25 cellular contexts compared by ENCODE assay signal in genomic region chr17:17370711-17371110, GRCh38.
"Had no signal": no experiment of that assay in that cellular context is flagged by ENCODE, and none has a peak within 500 bp of the region (broad histone marks: within the 10 kb centered on the region; RNA-seq: fewer than 3 reads in every experiment).

No MANE protein-coding gene starts in this region.

- H3K27me3 Mint-ChIP-seq: brain; central memory CD8-positive, alpha-beta T cell had no signal

- ATAC-seq: activated naive CD4-positive, alpha-beta T cell treated with anti-CD3 and anti-CD28 coated beads, Interleukin-2, amount 50 U/mL, for 72 hours; activated naive CD8-positive, alpha-beta T cell treated with anti-CD3 and anti-CD28 coated beads, Interleukin-2, amount 50 U/mL, for 24 hours; activated T-cell treated with anti-CD3 and anti-CD28 coated beads, Interleukin-2, amount 50 U/mL, for 4 hours; T-cell had no signal

- DNase-seq: activated B cell treated with CpG ODN at 0.5 μM for 24 hours; activated CD4-positive, alpha-beta T cell treated with anti-CD3 and anti-CD28 coated beads for 1 hour; activated CD4-positive, alpha-beta T cell treated with anti-CD3 and anti-CD28 coated beads, Interleukin-2, amount 10 ng/mL, durations not matched to agents 24 days and 14 days; activated CD4-positive, alpha-beta T cell treated with anti-CD3 and anti-CD28 coated beads, Interleukin-2, amount 50 U/mL, for 48 hours; activated CD8-positive, alpha-beta memory T cell treated with anti-CD3 and anti-CD28 coated beads for 24 hours; activated effector memory CD4-positive, alpha-beta T cell treated with anti-CD3 and anti-CD28 coated beads, Interleukin-2, amount 50 U/mL, for 16 hours; activated naive CD4-positive, alpha-beta T cell treated with Interleukin-2 at 50 U/mL for 16 hours; activated naive CD8-positive, alpha-beta T cell treated with anti-CD3 and anti-CD28 coated beads, Interleukin-2, amount 50 U/mL, for 24 hours; activated T-cell treated with anti-CD3 and anti-CD28 coated beads, Interleukin-2, amount 50 U/mL, for 4 hours; amniotic stem cell; NCI-H1105 treated with DMSO at 0.1 percent for 48 hours; NCI-H146; NCI-H187 treated with DMSO at 0.1 percent for 48 hours; NCI-H2081 treated with DMSO at 0.1 percent for 48 hours; NCI-H446; NCI-H524; SIG-M5; T-cell; T-helper 2 cell; T1000 had no signal

- H3K9me3 ChIP-seq: ascending aorta had no signal

- H3K4me3 ChIP-seq: ascending aorta, SK-N-MC had no signal

- H3K4me1 ChIP-seq: ascending aorta had no signal

- H3K27ac ChIP-seq: ascending aorta, SK-N-MC had no signal

- H3K36me3 ChIP-seq: ascending aorta had no signal

- H3K27ac Mint-ChIP-seq: activated B cell treated with CpG ODN at 0.5 μM for 24 hours; activated CD4-positive, alpha-beta T cell treated with anti-CD3 and anti-CD28 coated beads, Interleukin-2, amount 10 ng/mL, durations not matched to agents 24 days and 14 days; activated naive CD8-positive, alpha-beta T cell treated with anti-CD3 and anti-CD28 coated beads, Interleukin-2, amount 50 U/mL, for 24 hours; brain; T-cell had no signal

- H3K36me3 Mint-ChIP-seq: activated naive CD4-positive, alpha-beta T cell treated with anti-CD3 and anti-CD28 coated beads, Interleukin-2, amount 50 U/mL, for 72 hours; brain; T-cell had no signal

- H3K4me3 Mint-ChIP-seq: activated B cell treated with CpG ODN at 0.5 μM for 24 hours; activated CD4-positive, alpha-beta T cell treated with anti-CD3 and anti-CD28 coated beads, Interleukin-2, amount 10 ng/mL, durations not matched to agents 24 days and 14 days; activated naive CD8-positive, alpha-beta T cell treated with anti-CD3 and anti-CD28 coated beads, Interleukin-2, amount 50 U/mL, for 24 hours; activated T-cell treated with anti-CD3 and anti-CD28 coated beads, Interleukin-2, amount 50 U/mL, for 4 hours; brain; central memory CD8-positive, alpha-beta T cell; T-cell had no signal

- H3K9me3 Mint-ChIP-seq: activated B cell treated with CpG ODN at 0.5 μM for 24 hours; activated CD4-positive, alpha-beta T cell treated with anti-CD3 and anti-CD28 coated beads, Interleukin-2, amount 10 ng/mL, durations not matched to agents 24 days and 14 days; activated naive CD4-positive, alpha-beta T cell treated with anti-CD3 and anti-CD28 coated beads, Interleukin-2, amount 50 U/mL, for 72 hours; activated naive CD8-positive, alpha-beta T cell treated with anti-CD3 and anti-CD28 coated beads, Interleukin-2, amount 50 U/mL, for 24 hours; activated T-cell treated with anti-CD3 and anti-CD28 coated beads, Interleukin-2, amount 50 U/mL, for 4 hours; central memory CD8-positive, alpha-beta T cell had no signal

- H3K27me3 ChIP-seq: ascending aorta had no signal

- H3K4me1 Mint-ChIP-seq: activated B cell treated with CpG ODN at 0.5 μM for 24 hours; activated CD4-positive, alpha-beta T cell treated with anti-CD3 and anti-CD28 coated beads, Interleukin-2, amount 10 ng/mL, durations not matched to agents 24 days and 14 days; activated naive CD8-positive, alpha-beta T cell treated with anti-CD3 and anti-CD28 coated beads, Interleukin-2, amount 50 U/mL, for 24 hours; central memory CD8-positive, alpha-beta T cell; T-cell had no signal
